ENCODE assay signal across 8 cellular contexts in the genomic region with DNA sequence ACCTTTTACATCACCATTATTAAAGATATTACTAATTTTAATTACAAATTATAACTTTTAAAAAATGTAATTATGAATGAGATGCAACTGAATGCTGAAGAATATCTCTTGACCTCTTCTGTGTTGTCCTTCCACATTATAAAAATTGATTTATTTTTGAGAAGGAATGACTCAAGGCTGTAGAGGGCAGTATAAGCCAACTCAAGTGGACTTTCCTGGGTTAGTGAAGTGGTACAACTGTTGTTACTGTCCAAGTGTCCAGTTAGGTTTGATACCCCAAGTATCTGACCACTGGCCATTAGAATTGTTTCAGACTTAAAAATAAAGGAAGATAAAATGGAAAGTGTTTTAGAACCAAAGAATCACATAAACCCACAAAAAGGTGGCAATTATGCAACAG. TPM values are rescaled to one million over a fixed set of nuclear protein-coding genes. Genes with fewer than 3 reads are reported as not detected.
DNase-seq lines count a peak whose midpoint lies in the region; ATAC-seq and TF ChIP-seq lines count a peak whose summit lies in the region.

No MANE protein-coding gene starts in this region.

- no peaks in the 10 kb centered on the region for H3K4me1 ChIP-seq in Panc1 (ENCODE audit: control insufficient read depth, insufficient read depth, low read length)
- H3K4me1 ChIP-seq in trophoblast cell (ENCODE audit: control insufficient read depth in 1 of 2, insufficient read depth in 2 of 2, low read length in 2 of 2), result no peaks in the 10 kb centered on the region

- H3K9me3 Mint-ChIP-seq in activated CD8-positive, alpha-beta T cell treated with anti-CD3 and anti-CD28 coated beads for 36 hours, result no peaks in the 10 kb centered on the region
- no peaks in the 10 kb centered on the region for H3K9me3 Mint-ChIP-seq in activated CD8-positive, alpha-beta T cell treated with anti-CD3 and anti-CD28 coated beads, Interleukin-2, amount 10 ng/mL, durations not matched to agents 7 days and 5 days (ENCODE audit: insufficient read depth)
- H3K9me3 Mint-ChIP-seq in mesothelial cell of epicardium, result no peaks in the 10 kb centered on the region
- no peaks in the 10 kb centered on the region for H3K9me3 Mint-ChIP-seq in stimulated activated effector memory CD8-positive, alpha-beta T cell treated with anti-CD3 and anti-CD28 coated beads, Interleukin-12 subunit alpha, Interleukin-12 subunit beta, amount 100 ng/mL, for 72 hours

- POLR2A ChIA-PET in activated CD8-positive, alpha-beta T cell treated with anti-CD3 and anti-CD28 coated beads for 36 hours (lab: Charles Lee), result no interaction called here
- POLR2A ChIA-PET in activated CD8-positive, alpha-beta T cell treated with anti-CD3 and anti-CD28 coated beads, Interleukin-2, amount 10 ng/mL, durations not matched to agents 7 days and 5 days (lab: Charles Lee), result no interaction called here
- POLR2A ChIA-PET in Panc1 (lab: Charles Lee), result interaction anchor here (0.6 kb wide), 1 partner anchor 29 kb away, joined by 5 read pairs; no protein-coding TSS in a partner anchor

- H3K18ac ChIP-seq in trophoblast cell (ENCODE audit: low read length), result no peak overlapping the region

- H3K4me3 ChIP-seq in Panc1 (ENCODE audit: low read depth in 2 of 2, low read length in 2 of 2) (no peak overlapping the region), fibroblast of mammary gland (ENCODE audit: control insufficient read depth, low read depth, low read length) (no peak overlapping the region), trophoblast cell (ENCODE audit: low read depth, low read length) (no peak overlapping the region)

- H3K36me3 Mint-ChIP-seq in activated CD8-positive, alpha-beta T cell treated with anti-CD3 and anti-CD28 coated beads for 36 hours (ENCODE audit: low read depth), result no peaks in the 10 kb centered on the region
- no peaks in the 10 kb centered on the region for H3K36me3 Mint-ChIP-seq in activated CD8-positive, alpha-beta T cell treated with anti-CD3 and anti-CD28 coated beads, Interleukin-2, amount 10 ng/mL, durations not matched to agents 7 days and 5 days (ENCODE audit: low read depth)
- peaks cover 6% of the 10 kb centered on the region for H3K36me3 Mint-ChIP-seq in mesothelial cell of epicardium
- no peaks in the 10 kb centered on the region for H3K36me3 Mint-ChIP-seq in stimulated activated effector memory CD8-positive, alpha-beta T cell treated with anti-CD3 and anti-CD28 coated beads, Interleukin-12 subunit alpha, Interleukin-12 subunit beta, amount 100 ng/mL, for 72 hours

- no peak overlapping the region for H3K4me3 Mint-ChIP-seq in activated CD8-positive, alpha-beta T cell treated with anti-CD3 and anti-CD28 coated beads for 36 hours
- no peak overlapping the region for H3K4me3 Mint-ChIP-seq in activated CD8-positive, alpha-beta T cell treated with anti-CD3 and anti-CD28 coated beads, Interleukin-2, amount 10 ng/mL, durations not matched to agents 7 days and 5 days
- no peak overlapping the region for H3K4me3 Mint-ChIP-seq in mesothelial cell of epicardium
- H3K4me3 Mint-ChIP-seq in stimulated activated effector memory CD8-positive, alpha-beta T cell treated with anti-CD3 and anti-CD28 coated beads, Interleukin-12 subunit alpha, Interleukin-12 subunit beta, amount 100 ng/mL, for 72 hours, result no peak overlapping the region

- CTCF ChIA-PET in activated CD8-positive, alpha-beta T cell treated with anti-CD3 and anti-CD28 coated beads for 36 hours (lab: Charles Lee), result interaction anchor here (0.7 to 5.9 kb wide), 28 partner anchors 10 to 353 kb away, joined by 3 to 27 read pairs (median 6); no protein-coding TSS in a partner anchor
- CTCF ChIA-PET in activated CD8-positive, alpha-beta T cell treated with anti-CD3 and anti-CD28 coated beads, Interleukin-2, amount 10 ng/mL, durations not matched to agents 7 days and 5 days (lab: Charles Lee), result interaction anchor here (0.6 to 2.7 kb wide), 20 partner anchors 17 to 354 kb away, joined by 3 to 24 read pairs (median 4); no protein-coding TSS in a partner anchor
- CTCF ChIA-PET in Panc1 (lab: Charles Lee), result interaction anchor here (1.2 to 1.3 kb wide), 2 partner anchors 86 to 281 kb away, joined by 3 read pairs; no protein-coding TSS in a partner anchor

- no peak overlapping the region for H2BK12ac ChIP-seq in trophoblast cell (ENCODE audit: low read length)

- H3K4me2 ChIP-seq in trophoblast cell (ENCODE audit: low read length), result no peak overlapping the region

- ATAC-seq in activated CD8-positive, alpha-beta T cell treated with anti-CD3 and anti-CD28 coated beads for 36 hours, result no peak
- ATAC-seq in activated CD8-positive, alpha-beta T cell treated with anti-CD3 and anti-CD28 coated beads, Interleukin-2, amount 10 ng/mL, durations not matched to agents 7 days and 5 days, result no peak
- ATAC-seq in HG02981 (IDR thresholded peaks at IDR 0.05; ENCODE audit: unreplicated experiment) (peak; percentile 61), Panc1 (peak; percentile 83; the same call in 1 of the 2 replicates)
- ATAC-seq in stimulated activated effector memory CD8-positive, alpha-beta T cell treated with anti-CD3 and anti-CD28 coated beads, Interleukin-12 subunit alpha, Interleukin-12 subunit beta, amount 100 ng/mL, for 72 hours, result no peak

- H3K27ac ChIP-seq in Panc1 (ENCODE audit: low read length), result no peak overlapping the region
- H3K27ac ChIP-seq in trophoblast cell (ENCODE audit: low read depth, low read length), result no peak overlapping the region

- H2BK120ac ChIP-seq in trophoblast cell (ENCODE audit: insufficient read depth, low read length, poor library complexity), result no peak overlapping the region

- peaks cover 27% of the 10 kb centered on the region for H3K4me1 Mint-ChIP-seq in activated CD8-positive, alpha-beta T cell treated with anti-CD3 and anti-CD28 coated beads for 36 hours (ENCODE audit: low read depth)
- peaks cover 6% of the 10 kb centered on the region for H3K4me1 Mint-ChIP-seq in activated CD8-positive, alpha-beta T cell treated with anti-CD3 and anti-CD28 coated beads, Interleukin-2, amount 10 ng/mL, durations not matched to agents 7 days and 5 days (ENCODE audit: low read depth)
- H3K4me1 Mint-ChIP-seq in mesothelial cell of epicardium, result peaks cover 18% of the 10 kb centered on the region
- H3K4me1 Mint-ChIP-seq in stimulated activated effector memory CD8-positive, alpha-beta T cell treated with anti-CD3 and anti-CD28 coated beads, Interleukin-12 subunit alpha, Interleukin-12 subunit beta, amount 100 ng/mL, for 72 hours, result peaks cover 40% of the 10 kb centered on the region

- H3K14ac ChIP-seq in trophoblast cell (ENCODE audit: low read length), result no peak overlapping the region

- H3K23ac ChIP-seq in trophoblast cell (ENCODE audit: low read length), result no peak overlapping the region

- intact Hi-C loops in activated CD8-positive, alpha-beta T cell treated with anti-CD3 and anti-CD28 coated beads for 36 hours (cut with micrococcal nuclease), result no loop called here
- intact Hi-C loops in Panc1 (cut with micrococcal nuclease; ENCODE audit: unreplicated experiment), result loop anchor here (5.0 to 10.0 kb wide), 2 partner anchors 168 to 350 kb away; no protein-coding TSS in a partner anchor

- no peak overlapping the region for H3K9ac ChIP-seq in trophoblast cell (ENCODE audit: low read length)

- no peak overlapping the region for H4K12ac ChIP-seq in trophoblast cell (ENCODE audit: low read depth, low read length)

- no peak overlapping the region for H2BK5ac ChIP-seq in trophoblast cell (ENCODE audit: low read depth, low read length, poor library complexity)

- TF ChIP-seq CTCF in activated CD8-positive, alpha-beta T cell treated with anti-CD3 and anti-CD28 coated beads for 36 hours (IDR thresholded peaks at IDR 0.05), result peak; percentile 69
- TF ChIP-seq CTCF in Panc1 (IDR thresholded peaks at IDR 0.05) (peak; percentile 74; the same call in 1 of the 2 replicates), fibroblast of mammary gland (conservative IDR thresholded peaks at IDR 0.05; ENCODE audit: control insufficient read depth, insufficient read depth, low read depth, low read length) (peak; percentile 65), mesothelial cell of epicardium (IDR thresholded peaks at IDR 0.05; ENCODE audit: unreplicated experiment) (no peak)

- H4K8ac ChIP-seq in trophoblast cell (ENCODE audit: low read depth, low read length), result no peak overlapping the region

- H2AFZ ChIP-seq in trophoblast cell (ENCODE audit: insufficient read depth, low read length, poor library complexity), result no peak overlapping the region

- no peaks in the 10 kb centered on the region for H3K79me2 ChIP-seq in trophoblast cell (ENCODE audit: control insufficient read depth, insufficient read depth, low read length, poor library complexity)

- H3K4ac ChIP-seq in trophoblast cell (ENCODE audit: low read depth, low read length), result no peak overlapping the region

- no TSS peak for BruUV-seq in Panc1 (replicated peaks; lab: Mats Ljungman, UMichigan)

- H4K91ac ChIP-seq in trophoblast cell (ENCODE audit: low read depth, low read length), result no peak overlapping the region

- peak; percentile 22 for DNase-seq in activated CD8-positive, alpha-beta T cell treated with anti-CD3 and anti-CD28 coated beads for 36 hours
- DNase-seq in activated CD8-positive, alpha-beta T cell treated with anti-CD3 and anti-CD28 coated beads, Interleukin-2, amount 10 ng/mL, durations not matched to agents 7 days and 5 days, result no peak
- DNase-seq in Panc1 (ENCODE audit: low read depth, low spot score) (peak; percentile 12), fibroblast of mammary gland (ENCODE audit: low read depth) (peak; percentile 65), trophoblast cell (peak; percentile 9 to 61), mesothelial cell of epicardium (ENCODE audit: low spot score in 2 of 2, unreplicated experiment in 2 of 2) (no peak)
- DNase-seq in stimulated activated effector memory CD8-positive, alpha-beta T cell treated with anti-CD3 and anti-CD28 coated beads, Interleukin-12 subunit alpha, Interleukin-12 subunit beta, amount 100 ng/mL, for 72 hours (ENCODE audit: low spot score in 2 of 2), result no peak

- H3K27me3 ChIP-seq in Panc1 (ENCODE audit: control insufficient read depth, insufficient read depth, low read length), result no peaks in the 10 kb centered on the region
- H3K27me3 ChIP-seq in trophoblast cell (ENCODE audit: insufficient read depth, low read length), result no peaks in the 10 kb centered on the region

- H3K9me3 ChIP-seq in Panc1 (ENCODE audit: control insufficient read depth, insufficient read depth, low read depth, low read length), result no peaks in the 10 kb centered on the region
- H3K9me3 ChIP-seq in trophoblast cell (ENCODE audit: insufficient read depth, low read depth, low read length), result no peaks in the 10 kb centered on the region

- no peaks in the 10 kb centered on the region for H3K27me3 Mint-ChIP-seq in activated CD8-positive, alpha-beta T cell treated with anti-CD3 and anti-CD28 coated beads for 36 hours
- H3K27me3 Mint-ChIP-seq in activated CD8-positive, alpha-beta T cell treated with anti-CD3 and anti-CD28 coated beads, Interleukin-2, amount 10 ng/mL, durations not matched to agents 7 days and 5 days (ENCODE audit: low read depth), result no peaks in the 10 kb centered on the region
- no peaks in the 10 kb centered on the region for H3K27me3 Mint-ChIP-seq in mesothelial cell of epicardium (ENCODE audit: low read depth)

- in situ Hi-C loops in Panc1 (cut with HindIII; ENCODE audit: low pct_unique_long_range_greater_than_20kb, low sequenced_read_pairs), result no loop called here

- H3K27ac Mint-ChIP-seq in activated CD8-positive, alpha-beta T cell treated with anti-CD3 and anti-CD28 coated beads for 36 hours, result no peak overlapping the region
- H3K27ac Mint-ChIP-seq in activated CD8-positive, alpha-beta T cell treated with anti-CD3 and anti-CD28 coated beads, Interleukin-2, amount 10 ng/mL, durations not matched to agents 7 days and 5 days, result no peak overlapping the region
- H3K27ac Mint-ChIP-seq in mesothelial cell of epicardium, result no peak overlapping the region
- no peak overlapping the region for H3K27ac Mint-ChIP-seq in stimulated activated effector memory CD8-positive, alpha-beta T cell treated with anti-CD3 and anti-CD28 coated beads, Interleukin-12 subunit alpha, Interleukin-12 subunit beta, amount 100 ng/mL, for 72 hours

- H3K79me1 ChIP-seq in trophoblast cell (ENCODE audit: low read length), result no peaks in the 10 kb centered on the region

- H3K36me3 ChIP-seq in Panc1 (ENCODE audit: control insufficient read depth, insufficient read depth, low read length) (no peaks in the 10 kb centered on the region), trophoblast cell (ENCODE audit: control insufficient read depth in 1 of 2, insufficient read depth in 2 of 2, low read length in 2 of 2) (peaks cover 0 to 3% of the 10 kb centered on the region in 2 experiments)

- H2AK5ac ChIP-seq in trophoblast cell (ENCODE audit: low read length), result no peak overlapping the region

RNA-seq across cellular contexts. Expression of gene BBX, which starts 51.9 kb away (rescaled TPM):
- total RNA-seq in activated CD8-positive, alpha-beta T cell treated with anti-CD3 and anti-CD28 coated beads for 36 hours, result 10 to 100 TPM; 40.9 to 42.4 TPM
- 10 to 100 TPM; 27.3 to 30.1 TPM for total RNA-seq in activated CD8-positive, alpha-beta T cell treated with anti-CD3 and anti-CD28 coated beads, Interleukin-2, amount 10 ng/mL, durations not matched to agents 7 days and 5 days
- total RNA-seq in Panc1 (2021; ENCODE audit: unreplicated experiment) (28.5 TPM), mesothelial cell of epicardium (90.3 to 95.1 TPM (median 90.4 TPM) in 3 replicates)
- 14.8 TPM for polyA plus RNA-seq in Panc1 (2012; ENCODE audit: insufficient read length)
- polyA plus RNA-seq in trophoblast cell (2013), result 41.8 and 43.4 TPM in 2 replicates

Comparison
In these comparisons a context has a peak if more than half of its experiments do, and no peak if none do; other contexts are left out.
1. DNase-seq: peak in activated CD8-positive, alpha-beta T cell treated with anti-CD3 and anti-CD28 coated beads for 36 hours (single experiment), Panc1 (single experiment), fibroblast of mammary gland (single experiment) and trophoblast cell (2 of 2); none in activated CD8-positive, alpha-beta T cell treated with anti-CD3 and anti-CD28 coated beads, Interleukin-2, amount 10 ng/mL, durations not matched to agents 7 days and 5 days (single experiment), mesothelial cell of epicardium (0 of 2) and stimulated activated effector memory CD8-positive, alpha-beta T cell treated with anti-CD3 and anti-CD28 coated beads, Interleukin-12 subunit alpha, Interleukin-12 subunit beta, amount 100 ng/mL, for 72 hours (0 of 2).
2. ATAC-seq: peak in HG02981 (single experiment) and Panc1 (single experiment); none in activated CD8-positive, alpha-beta T cell treated with anti-CD3 and anti-CD28 coated beads for 36 hours (single experiment), activated CD8-positive, alpha-beta T cell treated with anti-CD3 and anti-CD28 coated beads, Interleukin-2, amount 10 ng/mL, durations not matched to agents 7 days and 5 days (single experiment) and stimulated activated effector memory CD8-positive, alpha-beta T cell treated with anti-CD3 and anti-CD28 coated beads, Interleukin-12 subunit alpha, Interleukin-12 subunit beta, amount 100 ng/mL, for 72 hours (single experiment).